ENCODE assay signal across 7 cellular contexts in genomic region chr3:194520682-194521162, GRCh38. TPM values are rescaled to one million over a fixed set of nuclear protein-coding genes. Genes with fewer than 3 reads are reported as not detected.
DNase-seq lines count a peak whose midpoint lies in the region; ATAC-seq and TF ChIP-seq lines count a peak whose summit lies in the region.
"Not testable (repeated sequence)": the region's sequence is repeated elsewhere in the genome, so short reads cannot be mapped to it uniquely, and the experiment has no call there.

No MANE protein-coding gene starts in this region.

- H3K4me3 ChIP-seq in mammary epithelial cell (replicated peaks in 1 of 3; ENCODE audit: insufficient read depth in 1 of 3, low read depth in 2 of 3, low read length in 3 of 3); mucosa of stomach (ENCODE audit: low read length): not testable (repeated sequence)

- not testable (repeated sequence) for H3K4me2 ChIP-seq in mammary epithelial cell (ENCODE audit: insufficient read depth, low read depth, low read length)

- H3K36me3 ChIP-seq in mammary epithelial cell (ENCODE audit: insufficient read depth, low read length); mucosa of stomach (ENCODE audit: control insufficient read depth, insufficient read depth, low read length): not testable (repeated sequence)

- H3K9ac ChIP-seq in mammary epithelial cell (ENCODE audit: insufficient read depth, low read length), result not testable (repeated sequence)
- H3K9ac ChIP-seq in mucosa of stomach (ENCODE audit: low read length), result peak overlapping the region; percentile 6

- intact Hi-C loops in mammary epithelial cell (cut with micrococcal nuclease), result not testable (repeated sequence)

- in situ Hi-C loops in mammary epithelial cell (cut with MboI; ENCODE audit: low sequenced_read_pairs in 2 of 2), result loop anchor here in 1 of 2 donors (5.0 kb wide), 1 partner anchor 33 kb away; the partner anchor contains the start of gene ATP13A3

- H3K27ac ChIP-seq in mammary epithelial cell (ENCODE audit: insufficient read depth, low read depth, low read length), result peak overlapping the region; percentile 0

- not testable (repeated sequence) for BruUV-seq in mammary epithelial cell (replicated peaks; lab: Mats Ljungman, UMichigan)

- DNase-seq in activated CD4-positive, CD25-positive, alpha-beta regulatory T cell treated with anti-CD3 and anti-CD28 coated beads, Interleukin-2, amount 50 U/mL, for 16 hours (ENCODE audit: low read depth, low spot score), result peak; percentile 34
- DNase-seq in activated T-cell treated with anti-CD3 and anti-CD28 coated beads for 48 hours (ENCODE audit: low read depth), result peak; percentile 68
- DNase-seq in mammary epithelial cell, result not testable (repeated sequence)
- DNase-seq in stimulated activated CD4-positive, alpha-beta T cell treated with anti-CD3 and anti-CD28 coated beads, Interleukin-4, amount 100 ng/mL, for 24 hours, result peak; percentile 86

- dilution Hi-C loops in mammary epithelial cell (cut with HindIII; ENCODE audit: low sequenced_read_pairs), result loop anchor here (5.0 kb wide), 1 partner anchor 43 kb away; no protein-coding TSS in a partner anchor

- not testable (repeated sequence) for H4K20me1 ChIP-seq in mammary epithelial cell (ENCODE audit: insufficient read depth, low read length)

- not testable (repeated sequence) for H3K9me3 ChIP-seq in mammary epithelial cell (replicated peaks; ENCODE audit: insufficient read depth, low read length); mucosa of stomach (ENCODE audit: control insufficient read depth, low read length)

- not testable (repeated sequence) for H3K79me2 ChIP-seq in mammary epithelial cell (ENCODE audit: insufficient read depth, low read length)

- H2AFZ ChIP-seq in mammary epithelial cell (ENCODE audit: low read depth, low read length), result not testable (repeated sequence)

- not testable (repeated sequence) for TF ChIP-seq CTCF in mammary epithelial cell (conservative IDR thresholded peaks at IDR 0.05 in 1 of 2, IDR thresholded peaks at IDR 0.05 in 1 of 2; ENCODE audit: extremely low read depth in 1 of 2, insufficient read depth in 1 of 2, low read depth in 1 of 2, low read length in 2 of 2)

- peaks cover 17% of the 10 kb centered on the region for H3K4me1 ChIP-seq in mammary epithelial cell (ENCODE audit: insufficient read depth, low read length)
- H3K4me1 ChIP-seq in mucosa of stomach (ENCODE audit: control insufficient read depth, insufficient read depth, low read length), result not testable (repeated sequence)

- H3K27me3 ChIP-seq in mammary epithelial cell (ENCODE audit: insufficient read depth, low read length); mucosa of stomach (ENCODE audit: control insufficient read depth, insufficient read depth, low read length): not testable (repeated sequence)

- 83% methylated on average over 8 of the region's 8 CpGs for WGBS in mammary epithelial cell (ENCODE audit: low coverage, missing lambda C conversion rate)

- ATAC-seq in GM21515 (IDR thresholded peaks at IDR 0.05; ENCODE audit: unreplicated experiment) (peak; percentile 58), HG03520 (IDR thresholded peaks at IDR 0.05; ENCODE audit: unreplicated experiment) (peak; percentile 71)

- CTCF ChIA-PET in mammary epithelial cell (lab: Charles Lee; ENCODE audit: low non-redundant PET), result not testable (repeated sequence)

RNA-seq across cellular contexts. Expression of gene ATP13A3, which starts 33.9 kb away (rescaled TPM):
- 100 to 1,000 TPM; 151 to 226 TPM for total RNA-seq in mammary epithelial cell
- 65.5 TPM for polyA plus RNA-seq in mammary epithelial cell
- 76.2 TPM for polyA minus RNA-seq in mammary epithelial cell
